In genomic region chrX:118726887-118727685, GRCh38 we compare ENCODE assay signal across 8 cellular contexts. TPM values are rescaled to one million over a fixed set of nuclear protein-coding genes. Genes with fewer than 3 reads are reported as not detected.
DNase-seq lines count a peak whose midpoint lies in the region; ATAC-seq and TF ChIP-seq lines count a peak whose summit lies in the region.

TSS of gene IL13RA1 (plus strand) at chrX:118727606. CDS start at chrX:118727639, 33 bp downstream.

- DNase-seq in AG04450 (ENCODE audit: low read depth, low spot score), result no peak
- DNase-seq in HK-2 (ENCODE audit: unreplicated experiment), result peak; percentile 80
- DNase-seq in NCI-H82 (lab: John Stamatoyannopoulos, UW), result peak; percentile 91
- DNase-seq in activated naive CD8-positive, alpha-beta T cell treated with anti-CD3 and anti-CD28 coated beads for 36 hours, result peak; percentile 17
- peak; percentile 90 for DNase-seq in glomerular visceral epithelial cell (ENCODE audit: extremely low spot score)
- DNase-seq in neuronal stem cell (ENCODE audit: low spot score), result peak; percentile 82

- no peak within 1 kb of the TSS for H3K9ac ChIP-seq in neuronal stem cell (ENCODE audit: low read depth, low read length, poor library complexity)

- CTCF ChIA-PET in AG04450 (lab: Charles Lee), result no interaction called here

- H2BK120ac ChIP-seq in neuronal stem cell (ENCODE audit: low read depth, low read length), result no peak within 1 kb of the TSS

- no peak within 1 kb of the TSS for H2AK5ac ChIP-seq in neuronal stem cell (ENCODE audit: low read depth, low read length)

- H3K4me3 Mint-ChIP-seq in activated naive CD8-positive, alpha-beta T cell treated with anti-CD3 and anti-CD28 coated beads for 36 hours, result peak within 1 kb of the TSS; percentile 45

- H2AFZ ChIP-seq in neuronal stem cell (ENCODE audit: low read length), result peak within 1 kb of the TSS; percentile 79

- no peaks in the 10 kb centered on the region for H3K4me1 Mint-ChIP-seq in activated naive CD8-positive, alpha-beta T cell treated with anti-CD3 and anti-CD28 coated beads for 36 hours

- H3K4ac ChIP-seq in neuronal stem cell (ENCODE audit: low read length), result no peak within 1 kb of the TSS

- no peak within 1 kb of the TSS for H4K8ac ChIP-seq in neuronal stem cell (ENCODE audit: low read depth, low read length)

- peak within 1 kb of the TSS; percentile 89 for H3K23ac ChIP-seq in neuronal stem cell (ENCODE audit: low read depth, low read length, poor library complexity)

- H3K79me1 ChIP-seq in neuronal stem cell (ENCODE audit: low read depth, low read length), result no peaks in the 10 kb centered on the region

- H3K27ac ChIP-seq in AG04450 (ENCODE audit: low read depth, low read length), result no peak within 1 kb of the TSS
- no peak within 1 kb of the TSS for H3K27ac ChIP-seq in neuronal stem cell (replicated peaks; ENCODE audit: low read length)

- H3K14ac ChIP-seq in neuronal stem cell (ENCODE audit: low read length), result no peak within 1 kb of the TSS

- peak within 1 kb of the TSS; percentile 28 for H3K18ac ChIP-seq in neuronal stem cell (ENCODE audit: low read length)

- TF ChIP-seq CTCF in AG04450 (IDR thresholded peaks at IDR 0.05; ENCODE audit: low read depth, low read length), result no peak

- peak; percentile 48 for ATAC-seq in GM18868 (IDR thresholded peaks at IDR 0.05; ENCODE audit: unreplicated experiment)
- no peak for ATAC-seq in GM18861 (IDR thresholded peaks at IDR 0.05; ENCODE audit: unreplicated experiment)

- H3K4me2 ChIP-seq in neuronal stem cell (ENCODE audit: insufficient read depth, low read length, poor library complexity, severe bottlenecking), result peak within 1 kb of the TSS; percentile 69

- no peak within 1 kb of the TSS for H3K27ac Mint-ChIP-seq in activated naive CD8-positive, alpha-beta T cell treated with anti-CD3 and anti-CD28 coated beads for 36 hours

- H3K27me3 Mint-ChIP-seq in activated naive CD8-positive, alpha-beta T cell treated with anti-CD3 and anti-CD28 coated beads for 36 hours, result peaks cover 50% of the 10 kb centered on the region

- POLR2A ChIA-PET in AG04450 (lab: Yijun Ruan, JAX), result interaction anchor here (1.6 kb wide), 1 partner anchor 15 kb away, joined by 4 read pairs; no protein-coding TSS in a partner anchor

- H2BK12ac ChIP-seq in neuronal stem cell (ENCODE audit: low read length), result no peak within 1 kb of the TSS

- H3K4me1 ChIP-seq in neuronal stem cell (ENCODE audit: control insufficient read depth in 2 of 2, insufficient read depth in 1 of 2, low read depth in 1 of 2, low read length in 2 of 2), result peaks cover 0 to 2% of the 10 kb centered on the region in 2 donors

- no peaks in the 10 kb centered on the region for H3K9me3 Mint-ChIP-seq in activated naive CD8-positive, alpha-beta T cell treated with anti-CD3 and anti-CD28 coated beads for 36 hours

- H3K36me3 Mint-ChIP-seq in activated naive CD8-positive, alpha-beta T cell treated with anti-CD3 and anti-CD28 coated beads for 36 hours, result no peaks in the 10 kb centered on the region

- no peaks in the 10 kb centered on the region for H3K36me3 ChIP-seq in neuronal stem cell (replicated peaks in 1 of 2; ENCODE audit: control insufficient read depth in 2 of 2, insufficient read depth in 2 of 2, low read length in 2 of 2)

- no peak within 1 kb of the TSS for H4K91ac ChIP-seq in neuronal stem cell (ENCODE audit: low read depth, low read length, poor library complexity)

- no peak within 1 kb of the TSS for H2BK15ac ChIP-seq in neuronal stem cell (ENCODE audit: low read length)

- WGBS in neuronal stem cell (ENCODE audit: extremely low coverage in 2 of 2, insufficient read length in 2 of 2, insufficient replicate concordance in 1 of 2), 2 donors, result no CpG with 5 or more reads among the region's 56 CpGs

- no peaks in the 10 kb centered on the region for H3K27me3 ChIP-seq in AG04450 (ENCODE audit: control insufficient read depth, insufficient read depth, low read length)
- H3K27me3 ChIP-seq in neuronal stem cell (ENCODE audit: control insufficient read depth in 3 of 3, insufficient read depth in 3 of 3, low read depth in 1 of 3, low read length in 3 of 3), result peaks cover 0 to 12% (median 0%) of the 10 kb centered on the region in 3 experiments

- H3K9me3 ChIP-seq in AG04450 (ENCODE audit: control insufficient read depth, insufficient read depth, low read length) (no peaks in the 10 kb centered on the region), neuronal stem cell (replicated peaks in 1 of 2; ENCODE audit: control insufficient read depth in 2 of 2, insufficient read depth in 1 of 2, low read depth in 1 of 2, low read length in 2 of 2) (no peaks in the 10 kb centered on the region)

- H2BK5ac ChIP-seq in neuronal stem cell (ENCODE audit: low read length), result no peak within 1 kb of the TSS

- H3K4me3 ChIP-seq in AG04450 (ENCODE audit: low read depth, low read length), result peak within 1 kb of the TSS; percentile 64
- peak within 1 kb of the TSS; percentile 48 to 78 for H3K4me3 ChIP-seq in neuronal stem cell (ENCODE audit: low read length in 2 of 2)

RNA-seq across cellular contexts. Expression of gene IL13RA1, which starts in this region (rescaled TPM):
- polyA plus RNA-seq in AG04450 (2011; rRNA removed), result 52.5 and 71.5 TPM in 2 replicates
- 18.8 and 31.1 TPM in 2 replicates for polyA minus RNA-seq in AG04450 (2011; rRNA and poly(A)+ RNA removed)
- under 1 TPM; 0.42 to 0.47 TPM for total RNA-seq in activated naive CD8-positive, alpha-beta T cell treated with anti-CD3 and anti-CD28 coated beads for 36 hours
- polyA plus RNA-seq in neuronal stem cell (2013, experiment 1 of 2), result 2.0 TPM
- polyA plus RNA-seq in neuronal stem cell (2013, experiment 2 of 2), result 2.2 TPM

Comparison
In these comparisons a context has a peak if more than half of its experiments do, and no peak if none do; other contexts are left out.
1. Peak in DNase-seq in activated naive CD8-positive, alpha-beta T cell treated with anti-CD3 and anti-CD28 coated beads for 36 hours; RNA of the gene not detected or under 1 TPM.